In the genomic region with DNA sequence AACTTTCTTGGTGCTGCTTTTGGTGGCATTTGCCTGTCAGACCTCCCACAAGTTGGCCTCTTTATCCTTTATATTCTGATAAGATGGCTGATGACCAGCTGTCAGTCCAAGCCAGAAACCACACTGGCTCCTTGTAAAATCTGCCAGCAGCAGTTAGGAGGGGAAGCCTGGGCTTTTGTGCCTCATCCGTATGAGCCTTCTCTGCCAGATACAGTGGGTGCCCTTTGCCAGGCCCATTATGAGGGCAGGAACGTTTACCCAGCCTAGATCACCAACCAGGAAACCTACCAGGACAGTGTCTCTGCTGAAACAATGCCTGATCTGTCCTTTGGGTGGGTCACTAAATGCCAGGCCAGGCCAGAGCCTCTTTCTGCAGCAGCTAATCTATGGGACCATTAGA, we compare ENCODE assay signal across 16 cellular contexts.
A peak's percentile ranks its signal among the peaks of the same experiment; 100 is the strongest.
DNase-seq lines count a peak whose midpoint lies in the region; ATAC-seq and TF ChIP-seq lines count a peak whose summit lies in the region.
"Had no signal": no experiment of that assay in that cellular context is flagged by ENCODE, and none has a peak within 500 bp of the region (broad histone marks: within the 10 kb centered on the region; RNA-seq: fewer than 3 reads in every experiment).

No MANE protein-coding gene starts in this region.

- intact Hi-C loops in prostate gland (cut with DNase I) = no loop called here
- intact Hi-C loops in activated CD4-positive, alpha-beta T cell treated with anti-CD3 and anti-CD28 coated beads, Interleukin-2, amount 10 ng/mL, durations not matched to agents 24 days and 14 days (cut with micrococcal nuclease) = no loop called here

- H3K4me3 Mint-ChIP-seq in activated CD4-positive, alpha-beta T cell treated with anti-CD3 and anti-CD28 coated beads, Interleukin-2, amount 10 ng/mL, durations not matched to agents 24 days and 14 days = no peak overlapping the region
- H3K4me3 Mint-ChIP-seq in T-helper 2 cell treated with Interferon-gamma antibody and Interleukin-4, amounts not matched to agents 5 μg/mL and 100 μg/mL, for 36 hours = no peak overlapping the region
- H3K4me3 Mint-ChIP-seq: activated CD8-positive, alpha-beta memory T cell treated with anti-CD3 and anti-CD28 coated beads, Interleukin-2, amount 10 ng/mL, durations not matched to agents 7 days and 5 days; endodermal cell; naive thymus-derived CD8-positive, alpha-beta T cell; stimulated activated naive CD8-positive, alpha-beta T cell treated with anti-CD3 and anti-CD28 coated beads, Interleukin-15, Interleukin-2, amounts not matched to agents 100 ng/mL and 50 ng/mL, for 24 hours had no signal

- H3K4me1 Mint-ChIP-seq in activated CD4-positive, alpha-beta T cell treated with anti-CD3 and anti-CD28 coated beads, Interleukin-2, amount 10 ng/mL, durations not matched to agents 24 days and 14 days = peaks cover 11% of the 10 kb centered on the region
- peaks cover 41% of the 10 kb centered on the region for H3K4me1 Mint-ChIP-seq in T-helper 2 cell treated with Interferon-gamma antibody and Interleukin-4, amounts not matched to agents 5 μg/mL and 100 μg/mL, for 36 hours (ENCODE audit: low read depth)

- ATAC-seq in HG02973 (IDR thresholded peaks at IDR 0.05; ENCODE audit: unreplicated experiment) = no peak
- ATAC-seq: activated CD8-positive, alpha-beta memory T cell treated with anti-CD3 and anti-CD28 coated beads, Interleukin-2, amount 10 ng/mL, durations not matched to agents 7 days and 5 days; naive thymus-derived CD8-positive, alpha-beta T cell had no signal

- DNase-seq in DMS 273 treated with DMSO at 0.1 percent for 48 hours (lab: John Stamatoyannopoulos, UW) (peak; percentile 54), SJCRH30 (peak; percentile 21 to 50), hypothalamus (lab: John Stamatoyannopoulos, UW) (peak in 42 of 51 donors; percentile 3 to 78 (median 42)), prostate gland (ENCODE audit: low spot score) (peak; percentile 20)
- no peak for DNase-seq in activated CD4-positive, alpha-beta T cell treated with anti-CD3 and anti-CD28 coated beads, Interleukin-2, amount 10 ng/mL, durations not matched to agents 24 days and 14 days
- no peak for DNase-seq in T-helper 2 cell treated with Interferon-gamma antibody and Interleukin-4, amounts not matched to agents 5 μg/mL and 100 μg/mL, for 36 hours (ENCODE audit: low spot score)
- DNase-seq: activated CD4-positive, CD25-positive, alpha-beta regulatory T cell treated with anti-CD3 and anti-CD28 coated beads, Interleukin-2, amount 50 U/mL, for 72 hours; activated CD8-positive, alpha-beta memory T cell treated with anti-CD3 and anti-CD28 coated beads, Interleukin-2, amount 10 ng/mL, durations not matched to agents 7 days and 5 days; Caco-2; endodermal cell; HCEC 1CT; naive thymus-derived CD8-positive, alpha-beta T cell; NCI-H1417 treated with DMSO at 0.1 percent for 48 hours; SIG-M5 had no signal

- no peaks in the 10 kb centered on the region for H3K9me3 Mint-ChIP-seq in activated CD4-positive, alpha-beta T cell treated with anti-CD3 and anti-CD28 coated beads, Interleukin-2, amount 10 ng/mL, durations not matched to agents 24 days and 14 days
- H3K9me3 Mint-ChIP-seq in T-helper 2 cell treated with Interferon-gamma antibody and Interleukin-4, amounts not matched to agents 5 μg/mL and 100 μg/mL, for 36 hours = no peaks in the 10 kb centered on the region
- H3K9me3 Mint-ChIP-seq: endodermal cell; naive thymus-derived CD8-positive, alpha-beta T cell; stimulated activated naive CD8-positive, alpha-beta T cell treated with anti-CD3 and anti-CD28 coated beads, Interleukin-15, Interleukin-2, amounts not matched to agents 100 ng/mL and 50 ng/mL, for 24 hours had no signal

- TF ChIP-seq POLR2A in prostate gland (IDR thresholded peaks at IDR 0.05) = no peak

- no peak overlapping the region for H3K27ac Mint-ChIP-seq in activated CD4-positive, alpha-beta T cell treated with anti-CD3 and anti-CD28 coated beads, Interleukin-2, amount 10 ng/mL, durations not matched to agents 24 days and 14 days
- H3K27ac Mint-ChIP-seq in T-helper 2 cell treated with Interferon-gamma antibody and Interleukin-4, amounts not matched to agents 5 μg/mL and 100 μg/mL, for 36 hours = no peak overlapping the region
- H3K27ac Mint-ChIP-seq: activated CD8-positive, alpha-beta memory T cell treated with anti-CD3 and anti-CD28 coated beads, Interleukin-2, amount 10 ng/mL, durations not matched to agents 7 days and 5 days; endodermal cell; naive thymus-derived CD8-positive, alpha-beta T cell; stimulated activated naive CD8-positive, alpha-beta T cell treated with anti-CD3 and anti-CD28 coated beads, Interleukin-15, Interleukin-2, amounts not matched to agents 100 ng/mL and 50 ng/mL, for 24 hours had no signal

- WGBS in prostate gland = 40% methylated on average over 2 of the region's 2 CpGs

- H3K27me3 ChIP-seq in SJCRH30 (no peaks in the 10 kb centered on the region), prostate gland (replicated peaks; ENCODE audit: insufficient read depth) (no peaks in the 10 kb centered on the region)

- TF ChIP-seq CTCF in prostate gland (IDR thresholded peaks at IDR 0.05) = no peak

- H3K27ac ChIP-seq in SJCRH30 (peak overlapping the region; percentile 10; the same call in 1 of the 2 replicates), prostate gland (peak overlapping the region in 1 of 2 donors; percentile 10)

- no peak overlapping the region for H3K4me3 ChIP-seq in SJCRH30
- no peak overlapping the region for H3K4me3 ChIP-seq in prostate gland

- H3K9me3 ChIP-seq in SJCRH30 (replicated peaks) = no peaks in the 10 kb centered on the region
- no peaks in the 10 kb centered on the region for H3K9me3 ChIP-seq in prostate gland
- H3K9me3 ChIP-seq: Caco-2 had no signal

- H3K36me3 Mint-ChIP-seq in activated CD4-positive, alpha-beta T cell treated with anti-CD3 and anti-CD28 coated beads, Interleukin-2, amount 10 ng/mL, durations not matched to agents 24 days and 14 days (ENCODE audit: low read depth) = no peaks in the 10 kb centered on the region
- no peaks in the 10 kb centered on the region for H3K36me3 Mint-ChIP-seq in T-helper 2 cell treated with Interferon-gamma antibody and Interleukin-4, amounts not matched to agents 5 μg/mL and 100 μg/mL, for 36 hours (ENCODE audit: low read depth)
- H3K36me3 Mint-ChIP-seq: activated CD8-positive, alpha-beta memory T cell treated with anti-CD3 and anti-CD28 coated beads, Interleukin-2, amount 10 ng/mL, durations not matched to agents 7 days and 5 days; naive thymus-derived CD8-positive, alpha-beta T cell had no signal

- peaks cover 20% of the 10 kb centered on the region for H3K27me3 Mint-ChIP-seq in activated CD4-positive, alpha-beta T cell treated with anti-CD3 and anti-CD28 coated beads, Interleukin-2, amount 10 ng/mL, durations not matched to agents 24 days and 14 days
- no peaks in the 10 kb centered on the region for H3K27me3 Mint-ChIP-seq in T-helper 2 cell treated with Interferon-gamma antibody and Interleukin-4, amounts not matched to agents 5 μg/mL and 100 μg/mL, for 36 hours (ENCODE audit: low read depth)

- H3K36me3 ChIP-seq in SJCRH30 (no peaks in the 10 kb centered on the region), prostate gland (no peaks in the 10 kb centered on the region)

- H3K4me1 ChIP-seq in SJCRH30 = peaks cover 65% of the 10 kb centered on the region
- no peaks in the 10 kb centered on the region for H3K4me1 ChIP-seq in prostate gland (replicated peaks)
- H3K4me1 ChIP-seq: Caco-2 had no signal

Comparison
In these comparisons a context has a peak if more than half of its experiments do, and no peak if none do; other contexts are left out.
1. DNase-seq: peak in DMS 273 treated with DMSO at 0.1 percent for 48 hours (single experiment), SJCRH30 (2 of 2), hypothalamus (42 of 51) and prostate gland (single experiment); none in activated CD4-positive, alpha-beta T cell treated with anti-CD3 and anti-CD28 coated beads, Interleukin-2, amount 10 ng/mL, durations not matched to agents 24 days and 14 days (single experiment) and T-helper 2 cell treated with Interferon-gamma antibody and Interleukin-4, amounts not matched to agents 5 μg/mL and 100 μg/mL, for 36 hours (single experiment).